In the genomic region with DNA sequence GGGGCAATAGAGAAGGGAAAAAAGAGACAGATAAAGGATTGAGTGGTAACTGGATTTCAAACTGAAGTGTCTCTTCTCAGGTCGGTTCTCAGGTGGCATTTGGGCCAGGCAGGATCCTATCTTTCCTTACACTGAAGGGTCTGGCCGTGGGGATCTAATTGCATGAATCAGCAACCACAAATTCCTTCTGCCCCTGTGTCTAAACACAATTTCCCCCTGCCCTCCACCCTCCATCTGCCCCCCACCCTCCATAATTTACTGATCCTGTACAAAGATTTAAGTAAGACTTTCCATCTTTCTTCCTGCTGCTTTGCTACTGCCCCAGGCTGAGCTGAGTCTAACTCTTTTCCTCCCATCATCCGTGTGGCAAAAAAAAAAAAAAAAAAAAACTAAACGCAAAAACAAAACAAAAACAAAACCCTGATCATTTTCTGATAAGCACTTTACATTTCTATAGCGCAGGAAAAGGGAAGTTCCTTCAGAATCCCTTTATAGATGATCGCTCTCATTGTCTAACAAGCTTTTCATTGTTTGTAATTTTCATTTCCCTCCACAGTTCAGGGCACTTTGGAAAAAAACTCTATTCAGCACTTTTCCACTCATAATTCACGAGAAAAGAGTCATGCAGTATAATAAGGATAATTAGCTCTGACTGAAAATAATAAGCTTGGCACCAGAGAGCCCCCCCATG, we compare ENCODE assay signal across 1 cellular context.
TF ChIP-seq lines count a peak whose summit lies in the region.

No MANE protein-coding gene starts in this region.

TF ChIP-seq in HEK293, 187 proteins besides CTCF, POLR2A, EP300 and RAD21 (continued from another document):
- TF ChIP-seq, protein P1, sequence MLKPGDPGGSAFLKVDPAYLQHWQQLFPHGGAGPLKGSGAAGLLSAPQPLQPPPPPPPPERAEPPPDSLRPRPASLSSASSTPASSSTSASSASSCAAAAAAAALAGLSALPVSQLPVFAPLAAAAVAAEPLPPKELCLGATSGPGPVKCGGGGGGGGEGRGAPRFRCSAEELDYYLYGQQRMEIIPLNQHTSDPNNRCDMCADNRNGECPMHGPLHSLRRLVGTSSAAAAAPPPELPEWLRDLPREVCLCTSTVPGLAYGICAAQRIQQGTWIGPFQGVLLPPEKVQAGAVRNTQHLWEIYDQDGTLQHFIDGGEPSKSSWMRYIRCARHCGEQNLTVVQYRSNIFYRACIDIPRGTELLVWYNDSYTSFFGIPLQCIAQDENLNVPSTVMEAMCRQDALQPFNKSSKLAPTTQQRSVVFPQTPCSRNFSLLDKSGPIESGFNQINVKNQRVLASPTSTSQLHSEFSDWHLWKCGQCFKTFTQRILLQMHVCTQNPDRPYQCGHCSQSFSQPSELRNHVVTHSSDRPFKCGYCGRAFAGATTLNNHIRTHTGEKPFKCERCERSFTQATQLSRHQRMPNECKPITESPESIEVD (tag by site-specific recombination; IDR thresholded peaks at IDR 0.05), result peak; percentile 65
TF ChIP-seq in HEK293: peak in this region for 3.
